In genomic region chr1:163072658-163073057, GRCh38 we compare ENCODE assay signal across 1 cellular context.
TF ChIP-seq lines count a peak whose summit lies in the region.

No MANE protein-coding gene starts in this region.

TF ChIP-seq in HCT116, 20 proteins besides CTCF, POLR2A, EP300 and RAD21 (continued from another document):
- TF ChIP-seq, protein P1, sequence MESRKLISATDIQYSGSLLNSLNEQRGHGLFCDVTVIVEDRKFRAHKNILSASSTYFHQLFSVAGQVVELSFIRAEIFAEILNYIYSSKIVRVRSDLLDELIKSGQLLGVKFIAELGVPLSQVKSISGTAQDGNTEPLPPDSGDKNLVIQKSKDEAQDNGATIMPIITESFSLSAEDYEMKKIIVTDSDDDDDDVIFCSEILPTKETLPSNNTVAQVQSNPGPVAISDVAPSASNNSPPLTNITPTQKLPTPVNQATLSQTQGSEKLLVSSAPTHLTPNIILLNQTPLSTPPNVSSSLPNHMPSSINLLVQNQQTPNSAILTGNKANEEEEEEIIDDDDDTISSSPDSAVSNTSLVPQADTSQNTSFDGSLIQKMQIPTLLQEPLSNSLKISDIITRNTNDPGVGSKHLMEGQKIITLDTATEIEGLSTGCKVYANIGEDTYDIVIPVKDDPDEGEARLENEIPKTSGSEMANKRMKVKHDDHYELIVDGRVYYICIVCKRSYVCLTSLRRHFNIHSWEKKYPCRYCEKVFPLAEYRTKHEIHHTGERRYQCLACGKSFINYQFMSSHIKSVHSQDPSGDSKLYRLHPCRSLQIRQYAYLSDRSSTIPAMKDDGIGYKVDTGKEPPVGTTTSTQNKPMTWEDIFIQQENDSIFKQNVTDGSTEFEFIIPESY (IDR thresholded peaks at IDR 0.05; ENCODE audit: extremely low read depth, insufficient replicate concordance, low read length), result no peak
- TF ChIP-seq EGR1 (IDR thresholded peaks at IDR 0.05; ENCODE audit: low read depth), result no peak
- TF ChIP-seq YY1 (IDR thresholded peaks at IDR 0.05; ENCODE audit: extremely low read depth, insufficient replicate concordance, low read depth, low read length), result no peak
- no peak for TF ChIP-seq JUND (IDR thresholded peaks at IDR 0.05)
- TF ChIP-seq ATF3 (IDR thresholded peaks at IDR 0.05), result no peak
